Comparison of ENCODE assay signal across 10 cellular contexts in genomic region chr18:39527465-39527864, GRCh38.
"Had no signal": no experiment of that assay in that cellular context is flagged by ENCODE, and none has a peak within 500 bp of the region (broad histone marks: within the 10 kb centered on the region; RNA-seq: fewer than 3 reads in every experiment).

No MANE protein-coding gene starts in this region.

- ATAC-seq: HCT116, HepG2, K562 had no signal

- H2AFZ ChIP-seq: GM23248 had no signal

- H3K27ac ChIP-seq: GM23248, HL-60 had no signal

- DNase-seq: GM23248, GOT3, H7, HFFc6, Kasumi-1, KG1 had no signal

- H3K27ac Mint-ChIP-seq: HFFc6 had no signal

- H3K4me3 Mint-ChIP-seq: HFFc6 had no signal

- H3K9ac ChIP-seq: GM23248 had no signal

- H3K4me3 ChIP-seq: GM23248, K562 had no signal

- H3K9me3 Mint-ChIP-seq: HFFc6 had no signal
